In genomic region chr17:48240562-48241130, GRCh38 we compare ENCODE assay signal across 10 cellular contexts.
A peak's percentile ranks its signal among the peaks of the same experiment; 100 is the strongest.
DNase-seq lines count a peak whose midpoint lies in the region; ATAC-seq and TF ChIP-seq lines count a peak whose summit lies in the region.
"Had no signal": no experiment of that assay in that cellular context is flagged by ENCODE, and none has a peak within 500 bp of the region (broad histone marks: within the 10 kb centered on the region; RNA-seq: fewer than 3 reads in every experiment).

No MANE protein-coding gene starts in this region.

- H3K4me1 Mint-ChIP-seq in nephron progenitor cell: peaks cover 93% of the 10 kb centered on the region

- H3K36me3 Mint-ChIP-seq in nephron progenitor cell (ENCODE audit: low read depth): no peaks in the 10 kb centered on the region

- H3K36me3 ChIP-seq in upper lobe of right lung: no peaks in the 10 kb centered on the region

- no peaks in the 10 kb centered on the region for H3K9me3 ChIP-seq in upper lobe of right lung

- peak overlapping the region; percentile 99 for H3K27ac Mint-ChIP-seq in nephron progenitor cell

- H3K4me3 Mint-ChIP-seq in nephron progenitor cell: peak overlapping the region; percentile 70

- no peaks in the 10 kb centered on the region for H3K9me3 Mint-ChIP-seq in nephron progenitor cell
- H3K9me3 Mint-ChIP-seq: activated naive CD4-positive, alpha-beta T cell treated with anti-CD3 and anti-CD28 coated beads, Interleukin-2, amount 50 U/mL, for 72 hours had no signal

- peak; percentile 21 for ATAC-seq in GM18498 (IDR thresholded peaks at IDR 0.05; ENCODE audit: unreplicated experiment)
- peak; percentile 3 for ATAC-seq in HG03378 (IDR thresholded peaks at IDR 0.05; ENCODE audit: unreplicated experiment)
- ATAC-seq in upper lobe of right lung: no peak
- ATAC-seq in HG03039 (IDR thresholded peaks at IDR 0.05; ENCODE audit: unreplicated experiment): no peak

- H3K27me3 ChIP-seq in upper lobe of right lung: no peaks in the 10 kb centered on the region

- H3K4me3 ChIP-seq in astrocyte of the spinal cord (ENCODE audit: low read depth, low read length) (no peak overlapping the region), upper lobe of right lung (no peak overlapping the region)

- no peaks in the 10 kb centered on the region for H3K27me3 Mint-ChIP-seq in nephron progenitor cell (ENCODE audit: low read depth, poor library complexity)

- peaks cover 20% of the 10 kb centered on the region for H3K4me1 ChIP-seq in upper lobe of right lung

- H3K27ac ChIP-seq in upper lobe of right lung: no peak overlapping the region
- H3K27ac ChIP-seq: VCaP had no signal

- no peak for TF ChIP-seq CTCF in astrocyte of the spinal cord (IDR thresholded peaks at IDR 0.05; ENCODE audit: low read depth, low read length)
- no peak for TF ChIP-seq CTCF in nephron progenitor cell (IDR thresholded peaks at IDR 0.05)
- TF ChIP-seq CTCF in upper lobe of right lung (IDR thresholded peaks at IDR 0.05): no peak

- in situ Hi-C loops in astrocyte of the spinal cord (cut with HindIII; ENCODE audit: low sequenced_read_pairs): no loop called here

- intact Hi-C loops in upper lobe of right lung (cut with DNase I): no loop called here

- DNase-seq in astrocyte of the spinal cord (ENCODE audit: low read depth, low spot score) (peak; percentile 56), nephron progenitor cell (no peak), upper lobe of right lung (no peak), iPS-NIHi7 (ENCODE audit: extremely low spot score) (no peak)
- DNase-seq: NCI-H524 had no signal

Comparison
In these comparisons a context has a peak if more than half of its experiments do, and no peak if none do; other contexts are left out.
1. ATAC-seq: peak in GM18498 (single experiment) and HG03378 (single experiment); none in upper lobe of right lung (single experiment) and HG03039 (single experiment).